9 cellular contexts compared by ENCODE assay signal in the genomic region with DNA sequence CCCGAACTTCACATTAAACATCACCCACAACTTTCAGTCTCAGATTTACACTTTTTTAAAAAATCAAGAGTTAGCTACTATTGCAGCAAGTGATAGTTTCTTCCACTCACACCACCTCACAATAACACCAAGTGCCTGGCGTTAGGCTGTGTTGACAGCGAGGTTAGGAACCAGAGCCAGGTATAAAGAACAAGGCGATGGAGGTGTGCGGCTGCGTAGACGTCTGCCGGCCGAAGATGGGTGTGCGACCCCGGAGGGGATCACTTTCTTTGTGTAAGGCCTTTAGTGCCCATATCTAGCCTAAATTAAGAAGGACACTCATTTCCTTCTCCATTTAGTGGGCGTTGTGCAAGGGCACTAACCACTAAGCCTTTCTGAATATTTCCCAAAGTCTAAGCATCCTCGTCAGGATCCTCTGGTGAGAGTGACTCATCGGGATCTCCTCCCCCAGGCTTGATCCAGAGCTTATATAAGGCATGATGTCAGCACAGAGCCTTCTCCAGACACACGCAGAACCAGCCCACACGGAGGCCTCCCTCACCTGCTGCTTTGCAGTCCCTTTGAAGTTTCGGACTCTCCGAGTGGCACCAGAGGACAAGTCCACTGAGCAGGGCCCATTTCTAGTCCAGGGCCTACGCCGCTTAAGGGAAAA.
DNase-seq lines count a peak whose midpoint lies in the region; ATAC-seq and TF ChIP-seq lines count a peak whose summit lies in the region.
"Had no signal": no experiment of that assay in that cellular context is flagged by ENCODE, and none has a peak within 500 bp of the region (broad histone marks: within the 10 kb centered on the region; RNA-seq: fewer than 3 reads in every experiment).

No MANE protein-coding gene starts in this region.

- H3K27ac ChIP-seq in neutrophil: no peak overlapping the region
- H3K27ac ChIP-seq: 22Rv1 had no signal

- no peaks in the 10 kb centered on the region for H3K36me3 ChIP-seq in neutrophil

- H3K9me3 ChIP-seq in neutrophil: no peaks in the 10 kb centered on the region

- peaks cover 16 to 19% of the 10 kb centered on the region in 2 experiments for H3K4me1 ChIP-seq in neutrophil (ENCODE audit: control insufficient read depth in 1 of 2, insufficient read depth in 1 of 2, low read depth in 1 of 2, low read length in 1 of 2)

- peak overlapping the region; percentile 61 to 62 for H3K4me3 ChIP-seq in neutrophil (ENCODE audit: low read depth in 1 of 2, low read length in 1 of 2)

- H3K27me3 ChIP-seq in neutrophil: peaks cover 61% of the 10 kb centered on the region

- no peak for TF ChIP-seq CTCF in neutrophil (IDR thresholded peaks at IDR 0.05)

- DNase-seq in DMS 273 (lab: John Stamatoyannopoulos, UW; ENCODE audit: unreplicated experiment) (peak; percentile 69), DMS 273 treated with DMSO at 0.1 percent for 48 hours (lab: John Stamatoyannopoulos, UW) (no peak), fibroblast of gingiva (ENCODE audit: low read depth) (peak; percentile 54), DMS114 treated with DMSO at 0.1 percent for 48 hours (lab: John Stamatoyannopoulos, UW; ENCODE audit: unreplicated experiment) (no peak)

- ATAC-seq in SK-N-SH treated with all-trans-retinoic acid at 6 μM for 48 hours (peak; percentile 74), HG03135 (IDR thresholded peaks at IDR 0.05; ENCODE audit: unreplicated experiment) (no peak), HG03342 (IDR thresholded peaks at IDR 0.05; ENCODE audit: unreplicated experiment) (no peak)

TF ChIP-seq in SK-N-SH treated with all-trans-retinoic acid at 6 μM for 48 hours, 23 proteins besides CTCF, POLR2A, EP300 and RAD21:
- no peak for TF ChIP-seq PPARA (CRISPR knock-in tag; IDR thresholded peaks at IDR 0.05; ENCODE audit: borderline replicate concordance)
- no peak for TF ChIP-seq ISL1 (CRISPR knock-in tag; IDR thresholded peaks at IDR 0.05)
- no peak for TF ChIP-seq SNAI2 (CRISPR knock-in tag; IDR thresholded peaks at IDR 0.05)
- no peak for TF ChIP-seq TCF4 (CRISPR knock-in tag; IDR thresholded peaks at IDR 0.05; ENCODE audit: borderline replicate concordance)
- no peak for TF ChIP-seq ZC3H10 (CRISPR knock-in tag; IDR thresholded peaks at IDR 0.05)
- no peak for TF ChIP-seq BACH2 (CRISPR knock-in tag; IDR thresholded peaks at IDR 0.05; ENCODE audit: borderline replicate concordance)
- TF ChIP-seq, protein P1, sequence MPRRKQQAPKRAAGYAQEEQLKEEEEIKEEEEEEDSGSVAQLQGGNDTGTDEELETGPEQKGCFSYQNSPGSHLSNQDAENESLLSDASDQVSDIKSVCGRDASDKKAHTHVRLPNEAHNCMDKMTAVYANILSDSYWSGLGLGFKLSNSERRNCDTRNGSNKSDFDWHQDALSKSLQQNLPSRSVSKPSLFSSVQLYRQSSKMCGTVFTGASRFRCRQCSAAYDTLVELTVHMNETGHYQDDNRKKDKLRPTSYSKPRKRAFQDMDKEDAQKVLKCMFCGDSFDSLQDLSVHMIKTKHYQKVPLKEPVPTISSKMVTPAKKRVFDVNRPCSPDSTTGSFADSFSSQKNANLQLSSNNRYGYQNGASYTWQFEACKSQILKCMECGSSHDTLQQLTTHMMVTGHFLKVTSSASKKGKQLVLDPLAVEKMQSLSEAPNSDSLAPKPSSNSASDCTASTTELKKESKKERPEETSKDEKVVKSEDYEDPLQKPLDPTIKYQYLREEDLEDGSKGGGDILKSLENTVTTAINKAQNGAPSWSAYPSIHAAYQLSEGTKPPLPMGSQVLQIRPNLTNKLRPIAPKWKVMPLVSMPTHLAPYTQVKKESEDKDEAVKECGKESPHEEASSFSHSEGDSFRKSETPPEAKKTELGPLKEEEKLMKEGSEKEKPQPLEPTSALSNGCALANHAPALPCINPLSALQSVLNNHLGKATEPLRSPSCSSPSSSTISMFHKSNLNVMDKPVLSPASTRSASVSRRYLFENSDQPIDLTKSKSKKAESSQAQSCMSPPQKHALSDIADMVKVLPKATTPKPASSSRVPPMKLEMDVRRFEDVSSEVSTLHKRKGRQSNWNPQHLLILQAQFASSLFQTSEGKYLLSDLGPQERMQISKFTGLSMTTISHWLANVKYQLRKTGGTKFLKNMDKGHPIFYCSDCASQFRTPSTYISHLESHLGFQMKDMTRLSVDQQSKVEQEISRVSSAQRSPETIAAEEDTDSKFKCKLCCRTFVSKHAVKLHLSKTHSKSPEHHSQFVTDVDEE (CRISPR knock-in tag; IDR thresholded peaks at IDR 0.05): no peak
- no peak for TF ChIP-seq CSDC2 (CRISPR knock-in tag; IDR thresholded peaks at IDR 0.05)
- TF ChIP-seq TOX (CRISPR knock-in tag; IDR thresholded peaks at IDR 0.05; ENCODE audit: borderline replicate concordance): no peak
- TF ChIP-seq, protein P2, sequence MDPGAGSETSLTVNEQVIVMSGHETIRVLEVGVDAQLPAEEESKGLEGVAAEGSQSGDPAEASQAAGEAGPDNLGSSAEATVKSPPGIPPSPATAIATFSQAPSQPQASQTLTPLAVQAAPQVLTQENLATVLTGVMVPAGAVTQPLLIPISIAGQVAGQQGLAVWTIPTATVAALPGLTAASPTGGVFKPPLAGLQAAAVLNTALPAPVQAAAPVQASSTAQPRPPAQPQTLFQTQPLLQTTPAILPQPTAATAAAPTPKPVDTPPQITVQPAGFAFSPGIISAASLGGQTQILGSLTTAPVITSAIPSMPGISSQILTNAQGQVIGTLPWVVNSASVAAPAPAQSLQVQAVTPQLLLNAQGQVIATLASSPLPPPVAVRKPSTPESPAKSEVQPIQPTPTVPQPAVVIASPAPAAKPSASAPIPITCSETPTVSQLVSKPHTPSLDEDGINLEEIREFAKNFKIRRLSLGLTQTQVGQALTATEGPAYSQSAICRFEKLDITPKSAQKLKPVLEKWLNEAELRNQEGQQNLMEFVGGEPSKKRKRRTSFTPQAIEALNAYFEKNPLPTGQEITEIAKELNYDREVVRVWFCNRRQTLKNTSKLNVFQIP (CRISPR knock-in tag; IDR thresholded peaks at IDR 0.05; ENCODE audit: borderline replicate concordance, low read depth): no peak
- no peak for TF ChIP-seq ZNF8 (CRISPR knock-in tag; IDR thresholded peaks at IDR 0.05)
- no peak for TF ChIP-seq ESRRG (CRISPR knock-in tag; IDR thresholded peaks at IDR 0.05)
- TF ChIP-seq, protein P3, sequence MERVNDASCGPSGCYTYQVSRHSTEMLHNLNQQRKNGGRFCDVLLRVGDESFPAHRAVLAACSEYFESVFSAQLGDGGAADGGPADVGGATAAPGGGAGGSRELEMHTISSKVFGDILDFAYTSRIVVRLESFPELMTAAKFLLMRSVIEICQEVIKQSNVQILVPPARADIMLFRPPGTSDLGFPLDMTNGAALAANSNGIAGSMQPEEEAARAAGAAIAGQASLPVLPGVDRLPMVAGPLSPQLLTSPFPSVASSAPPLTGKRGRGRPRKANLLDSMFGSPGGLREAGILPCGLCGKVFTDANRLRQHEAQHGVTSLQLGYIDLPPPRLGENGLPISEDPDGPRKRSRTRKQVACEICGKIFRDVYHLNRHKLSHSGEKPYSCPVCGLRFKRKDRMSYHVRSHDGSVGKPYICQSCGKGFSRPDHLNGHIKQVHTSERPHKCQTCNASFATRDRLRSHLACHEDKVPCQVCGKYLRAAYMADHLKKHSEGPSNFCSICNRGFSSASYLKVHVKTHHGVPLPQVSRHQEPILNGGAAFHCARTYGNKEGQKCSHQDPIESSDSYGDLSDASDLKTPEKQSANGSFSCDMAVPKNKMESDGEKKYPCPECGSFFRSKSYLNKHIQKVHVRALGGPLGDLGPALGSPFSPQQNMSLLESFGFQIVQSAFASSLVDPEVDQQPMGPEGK (CRISPR knock-in tag; IDR thresholded peaks at IDR 0.05; ENCODE audit: borderline replicate concordance): no peak

Comparison
In these comparisons a context has a peak if more than half of its experiments do, and no peak if none do; other contexts are left out.
1. DNase-seq: peak in DMS 273 (single experiment) and fibroblast of gingiva (single experiment); none in DMS 273 treated with DMSO at 0.1 percent for 48 hours (single experiment) and DMS114 treated with DMSO at 0.1 percent for 48 hours (single experiment).